ENCODE assay signal across 31 cellular contexts in genomic region chr16:64282181-64282580, GRCh38.
"Had no signal": no experiment of that assay in that cellular context is flagged by ENCODE, and none has a peak within 500 bp of the region (broad histone marks: within the 10 kb centered on the region; RNA-seq: fewer than 3 reads in every experiment).

No MANE protein-coding gene starts in this region.

- H3K36me3 Mint-ChIP-seq: activated CD4-positive, alpha-beta memory T cell treated with anti-CD3 and anti-CD28 coated beads for 36 hours; activated CD8-positive, alpha-beta memory T cell treated with anti-CD3 and anti-CD28 coated beads, Interleukin-2, amount 10 ng/mL, durations not matched to agents 7 days and 5 days; activated naive CD8-positive, alpha-beta T cell had no signal

- H3K4me1 Mint-ChIP-seq: activated CD4-positive, alpha-beta T cell treated with anti-CD3 and anti-CD28 coated beads for 36 hours; activated CD4-positive, alpha-beta T cell treated with anti-CD3 and anti-CD28 coated beads, Interleukin-2, amount 10 ng/mL, durations not matched to agents 24 days and 14 days; activated CD8-positive, alpha-beta memory T cell treated with anti-CD3 and anti-CD28 coated beads, Interleukin-2, amount 10 ng/mL, durations not matched to agents 7 days and 5 days; central memory CD8-positive, alpha-beta T cell; endodermal cell had no signal

- H3K4me3 ChIP-seq: coronary artery, dorsolateral prefrontal cortex, heart right ventricle, hepatocyte had no signal

- H3K79me2 ChIP-seq: hepatocyte had no signal

- H3K9me3 Mint-ChIP-seq: activated CD4-positive, alpha-beta T cell treated with anti-CD3 and anti-CD28 coated beads, Interleukin-2, amount 10 ng/mL, durations not matched to agents 24 days and 14 days; endodermal cell had no signal

- H3K4me3 Mint-ChIP-seq: activated CD4-positive, alpha-beta memory T cell treated with anti-CD3 and anti-CD28 coated beads for 36 hours; activated CD4-positive, alpha-beta T cell treated with anti-CD3 and anti-CD28 coated beads for 36 hours; activated CD4-positive, alpha-beta T cell treated with anti-CD3 and anti-CD28 coated beads, Interleukin-2, amount 10 ng/mL, durations not matched to agents 24 days and 14 days; activated CD8-positive, alpha-beta memory T cell treated with anti-CD3 and anti-CD28 coated beads, Interleukin-2, amount 10 ng/mL, durations not matched to agents 7 days and 5 days; activated CD8-positive, alpha-beta T cell treated with anti-CD3 and anti-CD28 coated beads, Interleukin-2, amount 10 ng/mL, durations not matched to agents 7 days and 5 days; activated naive CD8-positive, alpha-beta T cell; activated T-helper 1 cell treated with anti-CD3 and anti-CD28 coated beads, Interleukin-12 subunit alpha, Interleukin-12 subunit beta, Interleukin-2, Interleukin-4 antibody, amounts not matched to agents 30 ng/mL and 10 ng/mL and 1 ng/mL, durations not matched to agents 14 hours and 24 hours and 36 hours; central memory CD8-positive, alpha-beta T cell; dendritic cell treated with granulocyte-macrophage colony-stimulating factor and Interleukin-4, amounts not matched to agents 40 ng/mL and 50 ng/mL, for 4 days; endodermal cell had no signal

- H3K4me2 ChIP-seq: hepatocyte had no signal

- H3K27me3 Mint-ChIP-seq: activated CD4-positive, alpha-beta memory T cell treated with anti-CD3 and anti-CD28 coated beads for 36 hours; activated CD4-positive, alpha-beta T cell treated with anti-CD3 and anti-CD28 coated beads for 36 hours; activated CD4-positive, alpha-beta T cell treated with anti-CD3 and anti-CD28 coated beads, Interleukin-2, amount 10 ng/mL, durations not matched to agents 24 days and 14 days; activated CD8-positive, alpha-beta memory T cell treated with anti-CD3 and anti-CD28 coated beads, Interleukin-2, amount 10 ng/mL, durations not matched to agents 7 days and 5 days; activated naive CD8-positive, alpha-beta T cell; central memory CD8-positive, alpha-beta T cell; dendritic cell treated with granulocyte-macrophage colony-stimulating factor and Interleukin-4, amounts not matched to agents 40 ng/mL and 50 ng/mL, for 4 days had no signal

- DNase-seq: activated CD4-positive, alpha-beta memory T cell treated with anti-CD3 and anti-CD28 coated beads for 36 hours; activated CD4-positive, alpha-beta T cell treated with anti-CD3 and anti-CD28 coated beads for 36 hours; activated CD4-positive, alpha-beta T cell treated with anti-CD3 and anti-CD28 coated beads, Interleukin-2, amount 10 ng/mL, durations not matched to agents 24 days and 14 days; activated CD4-positive, CD25-positive, alpha-beta regulatory T cell; activated CD4-positive, CD25-positive, alpha-beta regulatory T cell treated with anti-CD3 and anti-CD28 coated beads, Interleukin-2, amount 50 U/mL, for 72 hours; activated CD8-positive, alpha-beta memory T cell treated with anti-CD3 and anti-CD28 coated beads, Interleukin-2, amount 10 ng/mL, durations not matched to agents 7 days and 5 days; activated CD8-positive, alpha-beta memory T cell treated with anti-CD3 and anti-CD28 coated beads, Interleukin-2, amount 50 U/mL, for 4 hours; activated CD8-positive, alpha-beta T cell treated with anti-CD3 and anti-CD28 coated beads, Interleukin-2, amount 10 ng/mL, durations not matched to agents 7 days and 5 days; activated effector memory CD4-positive, alpha-beta T cell treated with Interleukin-2 at 50 U/mL for 16 hours; activated gamma-delta T cell treated with Interleukin-2 at 50 U/mL for 16 hours; activated naive CD4-positive, alpha-beta T cell treated with anti-CD3 and anti-CD28 coated beads, Interleukin-2, amount 50 U/mL, for 16 hours; activated naive CD4-positive, alpha-beta T cell treated with Interleukin-2 at 50 U/mL for 16 hours; activated T-cell treated with anti-CD3 and anti-CD28 coated beads, Interleukin-2, amount 50 U/mL, for 1 hour; activated T-cell treated with anti-CD3 and anti-CD28 coated beads, Interleukin-2, amount 50 U/mL, for 48 hours; amniotic stem cell; anterior cingulate cortex; brain microvascular endothelial cell; dorsolateral prefrontal cortex; effector memory CD4-positive, alpha-beta T cell; endodermal cell; foreskin fibroblast; glutamatergic neuron; heart right ventricle; T-helper 2 cell had no signal

- H2AFZ ChIP-seq: hepatocyte had no signal

- ATAC-seq: activated CD4-positive, alpha-beta T cell treated with anti-CD3 and anti-CD28 coated beads for 36 hours; activated CD8-positive, alpha-beta memory T cell treated with anti-CD3 and anti-CD28 coated beads, Interleukin-2, amount 10 ng/mL, durations not matched to agents 7 days and 5 days; activated CD8-positive, alpha-beta T cell treated with anti-CD3 and anti-CD28 coated beads, Interleukin-2, amount 10 ng/mL, durations not matched to agents 7 days and 5 days; esophagus mucosa; heart right ventricle had no signal

- H3K27me3 ChIP-seq: brain microvascular endothelial cell, dorsolateral prefrontal cortex, heart right ventricle, hepatocyte had no signal

- H3K27ac ChIP-seq: brain microvascular endothelial cell, coronary artery, dorsolateral prefrontal cortex, heart right ventricle, hepatocyte had no signal

- H3K27ac Mint-ChIP-seq: activated CD4-positive, alpha-beta memory T cell treated with anti-CD3 and anti-CD28 coated beads for 36 hours; activated CD4-positive, alpha-beta T cell treated with anti-CD3 and anti-CD28 coated beads for 36 hours; activated CD4-positive, alpha-beta T cell treated with anti-CD3 and anti-CD28 coated beads, Interleukin-2, amount 10 ng/mL, durations not matched to agents 24 days and 14 days; activated CD8-positive, alpha-beta memory T cell treated with anti-CD3 and anti-CD28 coated beads, Interleukin-2, amount 10 ng/mL, durations not matched to agents 7 days and 5 days; activated CD8-positive, alpha-beta T cell treated with anti-CD3 and anti-CD28 coated beads, Interleukin-2, amount 10 ng/mL, durations not matched to agents 7 days and 5 days; activated naive CD8-positive, alpha-beta T cell; activated T-helper 1 cell treated with anti-CD3 and anti-CD28 coated beads, Interleukin-12 subunit alpha, Interleukin-12 subunit beta, Interleukin-2, Interleukin-4 antibody, amounts not matched to agents 30 ng/mL and 10 ng/mL and 1 ng/mL, durations not matched to agents 14 hours and 24 hours and 36 hours; dendritic cell treated with granulocyte-macrophage colony-stimulating factor and Interleukin-4, amounts not matched to agents 40 ng/mL and 50 ng/mL, for 4 days; endodermal cell had no signal

- H3K4me1 ChIP-seq: heart right ventricle had no signal

- H3K36me3 ChIP-seq: brain microvascular endothelial cell, heart right ventricle had no signal
